ENCODE assay signal across 18 cellular contexts in genomic region chrX:19721726-19722370, GRCh38.
DNase-seq lines count a peak whose midpoint lies in the region; ATAC-seq and TF ChIP-seq lines count a peak whose summit lies in the region.
"Had no signal": no experiment of that assay in that cellular context is flagged by ENCODE, and none has a peak within 500 bp of the region (broad histone marks: within the 10 kb centered on the region; RNA-seq: fewer than 3 reads in every experiment).

No MANE protein-coding gene starts in this region.

- H3K9me3 ChIP-seq in right cardiac atrium (ENCODE audit: control insufficient read depth, low read length), result no peaks in the 10 kb centered on the region
- no peaks in the 10 kb centered on the region for H3K9me3 ChIP-seq in right lobe of liver
- no peaks in the 10 kb centered on the region for H3K9me3 ChIP-seq in upper lobe of right lung
- H3K9me3 ChIP-seq: sigmoid colon had no signal

- H3K4me3 Mint-ChIP-seq in osteocyte (ENCODE audit: unreplicated experiment) (no peak overlapping the region), mesothelial cell of epicardium (no peak overlapping the region)
- H3K4me3 Mint-ChIP-seq: activated CD4-positive, alpha-beta T cell treated with anti-CD3 and anti-CD28 coated beads, Interleukin-2, amount 10 ng/mL, durations not matched to agents 7 days and 5 days; activated naive CD8-positive, alpha-beta T cell treated with anti-CD3 and anti-CD28 coated beads, Interleukin-2, amount 10 ng/mL, durations not matched to agents 7 days and 5 days had no signal

- no peak overlapping the region for H3K27ac Mint-ChIP-seq in osteocyte (ENCODE audit: unreplicated experiment)
- no peak overlapping the region for H3K27ac Mint-ChIP-seq in mesothelial cell of epicardium
- H3K27ac Mint-ChIP-seq: activated naive CD8-positive, alpha-beta T cell treated with anti-CD3 and anti-CD28 coated beads, Interleukin-2, amount 10 ng/mL, durations not matched to agents 7 days and 5 days had no signal

- TF ChIP-seq POLR2A in right lobe of liver (IDR thresholded peaks at IDR 0.05), result no peak

- H3K9me3 Mint-ChIP-seq in osteocyte (ENCODE audit: unreplicated experiment), result no peaks in the 10 kb centered on the region
- peaks cover 17% of the 10 kb centered on the region for H3K9me3 Mint-ChIP-seq in mesothelial cell of epicardium
- H3K9me3 Mint-ChIP-seq: activated CD4-positive, alpha-beta T cell treated with anti-CD3 and anti-CD28 coated beads, Interleukin-2, amount 10 ng/mL, durations not matched to agents 7 days and 5 days; activated naive CD8-positive, alpha-beta T cell treated with anti-CD3 and anti-CD28 coated beads, Interleukin-2, amount 10 ng/mL, durations not matched to agents 7 days and 5 days; naive thymus-derived CD8-positive, alpha-beta T cell had no signal

- H3K4me1 Mint-ChIP-seq in osteocyte (ENCODE audit: unreplicated experiment) (peaks cover 9% of the 10 kb centered on the region), mesothelial cell of epicardium (peaks cover 17% of the 10 kb centered on the region)

- H3K36me3 Mint-ChIP-seq in osteocyte (ENCODE audit: unreplicated experiment), result no peaks in the 10 kb centered on the region
- no peaks in the 10 kb centered on the region for H3K36me3 Mint-ChIP-seq in mesothelial cell of epicardium

- H3K4me1 ChIP-seq in right cardiac atrium (ENCODE audit: control insufficient read depth, insufficient read depth, low read length), result peaks cover 4% of the 10 kb centered on the region
- no peaks in the 10 kb centered on the region for H3K4me1 ChIP-seq in right lobe of liver
- peaks cover 7% of the 10 kb centered on the region for H3K4me1 ChIP-seq in upper lobe of right lung

- H3K27me3 Mint-ChIP-seq in osteocyte (ENCODE audit: unreplicated experiment) (no peaks in the 10 kb centered on the region), mesothelial cell of epicardium (ENCODE audit: low read depth) (no peaks in the 10 kb centered on the region)
- H3K27me3 Mint-ChIP-seq: activated CD4-positive, alpha-beta T cell treated with anti-CD3 and anti-CD28 coated beads, Interleukin-2, amount 10 ng/mL, durations not matched to agents 7 days and 5 days; activated naive CD8-positive, alpha-beta T cell treated with anti-CD3 and anti-CD28 coated beads, Interleukin-2, amount 10 ng/mL, durations not matched to agents 7 days and 5 days; naive thymus-derived CD8-positive, alpha-beta T cell had no signal

- H3K27me3 ChIP-seq in right cardiac atrium (ENCODE audit: control insufficient read depth, insufficient read depth), result no peaks in the 10 kb centered on the region
- no peaks in the 10 kb centered on the region for H3K27me3 ChIP-seq in right lobe of liver
- no peaks in the 10 kb centered on the region for H3K27me3 ChIP-seq in upper lobe of right lung
- H3K27me3 ChIP-seq: sigmoid colon had no signal

- ATAC-seq in left ventricle myocardium superior (peak; percentile 30), right cardiac atrium (no peak), right lobe of liver (peak; percentile 77 to 87 (median 80)), upper lobe of right lung (peak; percentile 51), HG02840 (IDR thresholded peaks at IDR 0.05; ENCODE audit: low FRiP score, unreplicated experiment) (no peak)
- ATAC-seq: naive thymus-derived CD8-positive, alpha-beta T cell had no signal

- no peak overlapping the region for H3K27ac ChIP-seq in right cardiac atrium (ENCODE audit: low read length)
- H3K27ac ChIP-seq in caudate nucleus (ENCODE audit: low read depth, low read length), result no peak overlapping the region
- H3K27ac ChIP-seq in right lobe of liver, result no peak overlapping the region
- H3K27ac ChIP-seq in upper lobe of right lung, result no peak overlapping the region
- H3K27ac ChIP-seq: sigmoid colon had no signal

- 85% methylated on average over 8 of the region's 8 CpGs for WGBS in right cardiac atrium
- WGBS in right lobe of liver (ENCODE audit: insufficient coverage, low coverage, low lambda C conversion rate, missing lambda C conversion rate), result 57% methylated on average over 8 of the region's 8 CpGs

- DNase-seq in left ventricle myocardium superior (peak; percentile 32), right cardiac atrium (no peak), caudate nucleus (lab: John Stamatoyannopoulos, UW) (peak in 45 of 61 donors; percentile 1 to 77 (median 19)), right lobe of liver (peak; percentile 54 to 70 (median 68)), upper lobe of right lung (peak; percentile 64), osteocyte (ENCODE audit: extremely low spot score, unreplicated experiment) (no peak), mesothelial cell of epicardium (ENCODE audit: low spot score in 2 of 2, unreplicated experiment in 2 of 2) (no peak)
- DNase-seq: activated CD4-positive, alpha-beta T cell treated with anti-CD3 and anti-CD28 coated beads, Interleukin-2, amount 10 ng/mL, durations not matched to agents 7 days and 5 days; activated naive CD8-positive, alpha-beta T cell treated with anti-CD3 and anti-CD28 coated beads, Interleukin-2, amount 10 ng/mL, durations not matched to agents 7 days and 5 days; activated T-cell treated with anti-CD3 and anti-CD28 coated beads, Interleukin-2, amount 50 U/mL, for 48 hours; COR-L47; left cardiac atrium; MM.1S; naive thymus-derived CD8-positive, alpha-beta T cell; SIG-M5; sigmoid colon; stimulated activated CD4-positive, alpha-beta T cell treated with anti-CD3 and anti-CD28 coated beads, Interleukin-4, amount 100 ng/mL, for 1 hour had no signal

- H3K4me3 ChIP-seq in right cardiac atrium (ENCODE audit: low read length), result no peak overlapping the region
- no peak overlapping the region for H3K4me3 ChIP-seq in right lobe of liver
- H3K4me3 ChIP-seq in upper lobe of right lung, result no peak overlapping the region
- H3K4me3 ChIP-seq: sigmoid colon had no signal

- TF ChIP-seq CTCF in right lobe of liver (IDR thresholded peaks at IDR 0.05) (no peak), upper lobe of right lung (IDR thresholded peaks at IDR 0.05) (no peak), osteocyte (IDR thresholded peaks at IDR 0.05) (no peak), mesothelial cell of epicardium (IDR thresholded peaks at IDR 0.05; ENCODE audit: unreplicated experiment) (no peak)

- H3K36me3 ChIP-seq in right lobe of liver, result no peaks in the 10 kb centered on the region
- no peaks in the 10 kb centered on the region for H3K36me3 ChIP-seq in upper lobe of right lung
- H3K36me3 ChIP-seq: sigmoid colon had no signal

- intact Hi-C loops in left ventricle myocardium superior (cut with micrococcal nuclease), result no loop called here
- intact Hi-C loops in right cardiac atrium (cut with DNase I), result no loop called here
- intact Hi-C loops in right lobe of liver (cut with DNase I), result no loop called here
- intact Hi-C loops in upper lobe of right lung (cut with DNase I), result no loop called here

Comparison
In these comparisons a context has a peak if more than half of its experiments do, and no peak if none do; other contexts are left out.
1. ATAC-seq: peak in left ventricle myocardium superior (single experiment), right lobe of liver (4 of 4) and upper lobe of right lung (single experiment); none in right cardiac atrium (0 of 2) and HG02840 (single experiment).
2. DNase-seq: peak in left ventricle myocardium superior (single experiment), caudate nucleus (45 of 61), right lobe of liver (3 of 3) and upper lobe of right lung (single experiment); none in right cardiac atrium (0 of 3), osteocyte (single experiment) and mesothelial cell of epicardium (0 of 2).